Comparison of ENCODE assay signal across 9 cellular contexts in genomic region chr19:18089726-18090125, GRCh38. TPM values are rescaled to one million over a fixed set of nuclear protein-coding genes. Genes with fewer than 3 reads are reported as not detected.
DNase-seq lines count a peak whose midpoint lies in the region; ATAC-seq and TF ChIP-seq lines count a peak whose summit lies in the region.
"Had no signal": no experiment of that assay in that cellular context is flagged by ENCODE, and none has a peak within 500 bp of the region (broad histone marks: within the 10 kb centered on the region; RNA-seq: fewer than 3 reads in every experiment).

No MANE protein-coding gene starts in this region.

- no peaks in the 10 kb centered on the region for H3K27me3 ChIP-seq in H7 (ENCODE audit: control insufficient read depth, insufficient read depth, low read length)
- no peaks in the 10 kb centered on the region for H3K27me3 ChIP-seq in suprapubic skin

- CTCF ChIA-PET in activated CD8-positive, alpha-beta T cell treated with anti-CD3 and anti-CD28 coated beads for 36 hours (lab: Charles Lee), result interaction anchor here (0.6 to 2.2 kb wide), 3 partner anchors 8 to 144 kb away, joined by 3 to 7 read pairs (median 4); partner anchors contain the start of genes ARRDC2 and MAST3

- TF ChIP-seq POLR2A in erythroblast (IDR thresholded peaks at IDR 0.05; ENCODE audit: low read length) (no peak), suprapubic skin (IDR thresholded peaks at IDR 0.05) (no peak)

- TF ChIP-seq EP300 in suprapubic skin (IDR thresholded peaks at IDR 0.05), result no peak

- H3K27ac ChIP-seq in suprapubic skin, result no peak overlapping the region
- H3K27ac ChIP-seq: psoas muscle had no signal

- intact Hi-C loops in activated CD8-positive, alpha-beta T cell treated with anti-CD3 and anti-CD28 coated beads for 36 hours (cut with micrococcal nuclease), result no loop called here

- no peaks in the 10 kb centered on the region for H3K36me3 Mint-ChIP-seq in activated CD8-positive, alpha-beta T cell treated with anti-CD3 and anti-CD28 coated beads for 36 hours (ENCODE audit: low read depth)
- H3K36me3 Mint-ChIP-seq in stimulated activated naive B cell treated with anti-CD40 and anti-IgM and Interleukin-4, amounts not matched to agents 10 μg/mL and 1 μg/mL and 100 μg/mL, for 72 hours, result peaks cover 25 to 43% of the 10 kb centered on the region in 2 donors

- H3K4me1 Mint-ChIP-seq in activated CD8-positive, alpha-beta T cell treated with anti-CD3 and anti-CD28 coated beads for 36 hours (ENCODE audit: low read depth), result peaks cover 68% of the 10 kb centered on the region
- peaks cover 41 to 58% of the 10 kb centered on the region in 2 donors for H3K4me1 Mint-ChIP-seq in stimulated activated naive B cell treated with anti-CD40 and anti-IgM and Interleukin-4, amounts not matched to agents 10 μg/mL and 1 μg/mL and 100 μg/mL, for 72 hours

- WGBS in suprapubic skin, result 77% methylated on average over 5 of the region's 5 CpGs

- H3K27ac Mint-ChIP-seq in activated CD8-positive, alpha-beta T cell treated with anti-CD3 and anti-CD28 coated beads for 36 hours, result peak overlapping the region; percentile 94
- peak overlapping the region; percentile 96 for H3K27ac Mint-ChIP-seq in stimulated activated naive B cell treated with anti-CD40 and anti-IgM and Interleukin-4, amounts not matched to agents 10 μg/mL and 1 μg/mL and 100 μg/mL, for 72 hours

- H3K36me3 ChIP-seq in H7 (replicated peaks; ENCODE audit: control insufficient read depth, insufficient read depth, low read length), result no peaks in the 10 kb centered on the region
- no peaks in the 10 kb centered on the region for H3K36me3 ChIP-seq in suprapubic skin

- no peaks in the 10 kb centered on the region for H3K9me3 Mint-ChIP-seq in activated CD8-positive, alpha-beta T cell treated with anti-CD3 and anti-CD28 coated beads for 36 hours
- no peaks in the 10 kb centered on the region for H3K9me3 Mint-ChIP-seq in stimulated activated naive B cell treated with anti-CD40 and anti-IgM and Interleukin-4, amounts not matched to agents 10 μg/mL and 1 μg/mL and 100 μg/mL, for 72 hours

- no peak for TF ChIP-seq CTCF in activated CD8-positive, alpha-beta T cell treated with anti-CD3 and anti-CD28 coated beads for 36 hours (IDR thresholded peaks at IDR 0.05)
- TF ChIP-seq CTCF in suprapubic skin (IDR thresholded peaks at IDR 0.05), result no peak

- DNase-seq in H7 (peak; percentile 31), inferior parietal cortex (ENCODE audit: extremely low spot score) (peak; percentile 79), erythroblast (lab: John Stamatoyannopoulos, UW) (no peak), suprapubic skin (ENCODE audit: low spot score in 2 of 2) (no peak), SIG-M5 (lab: John Stamatoyannopoulos, UW) (no peak)
- peak; percentile 27 for DNase-seq in activated CD8-positive, alpha-beta T cell treated with anti-CD3 and anti-CD28 coated beads for 36 hours
- no peak for DNase-seq in stimulated activated naive B cell treated with anti-CD40 and anti-IgM and Interleukin-4, amounts not matched to agents 10 μg/mL and 1 μg/mL and 100 μg/mL, for 72 hours
- DNase-seq: NCI-H2081, psoas muscle had no signal

- H3K4me3 ChIP-seq in H7 (ENCODE audit: insufficient read depth, low read depth, low read length) (no peak overlapping the region), suprapubic skin (no peak overlapping the region)
- H3K4me3 ChIP-seq: psoas muscle had no signal

- ATAC-seq in activated CD8-positive, alpha-beta T cell treated with anti-CD3 and anti-CD28 coated beads for 36 hours, result no peak
- ATAC-seq in stimulated activated naive B cell treated with anti-CD40 and anti-IgM and Interleukin-4, amounts not matched to agents 10 μg/mL and 1 μg/mL and 100 μg/mL, for 72 hours (replicated peaks), result no peak
- ATAC-seq: psoas muscle had no signal

- no peaks in the 10 kb centered on the region for H3K27me3 Mint-ChIP-seq in activated CD8-positive, alpha-beta T cell treated with anti-CD3 and anti-CD28 coated beads for 36 hours
- H3K27me3 Mint-ChIP-seq in stimulated activated naive B cell treated with anti-CD40 and anti-IgM and Interleukin-4, amounts not matched to agents 10 μg/mL and 1 μg/mL and 100 μg/mL, for 72 hours, result no peaks in the 10 kb centered on the region

- peak overlapping the region; percentile 52 for H3K4me3 Mint-ChIP-seq in activated CD8-positive, alpha-beta T cell treated with anti-CD3 and anti-CD28 coated beads for 36 hours
- peak overlapping the region in 1 of 2 donors; percentile 39 for H3K4me3 Mint-ChIP-seq in stimulated activated naive B cell treated with anti-CD40 and anti-IgM and Interleukin-4, amounts not matched to agents 10 μg/mL and 1 μg/mL and 100 μg/mL, for 72 hours

- H3K4me1 ChIP-seq in suprapubic skin, result peaks cover 7% of the 10 kb centered on the region
- H3K4me1 ChIP-seq: psoas muscle had no signal

- POLR2A ChIA-PET in activated CD8-positive, alpha-beta T cell treated with anti-CD3 and anti-CD28 coated beads for 36 hours (lab: Charles Lee), result interaction anchor here (0.7 to 3.0 kb wide), 6 partner anchors 9 to 82 kb away, joined by 3 to 14 read pairs (median 4); partner anchors contain the start of genes ARRDC2 and MAST3

- no peaks in the 10 kb centered on the region for H3K9me3 ChIP-seq in suprapubic skin
- H3K9me3 ChIP-seq: psoas muscle had no signal

RNA-seq across cellular contexts. Expression of gene IL12RB1, which starts 3.0 kb away (rescaled TPM):
- not detected in 2 replicates for total RNA-seq in H7 (2014; rRNA removed; shearing (Covaris generic))
- total RNA-seq in activated CD8-positive, alpha-beta T cell treated with anti-CD3 and anti-CD28 coated beads for 36 hours, result 10 to 100 TPM; 25.6 to 27.2 TPM
- under 1 TPM in 2 of 4 donors, not detected in 2; 0.30 to 0.87 TPM for total RNA-seq in suprapubic skin

RNA-seq across cellular contexts. Expression of gene MAST3, which starts 7.9 kb away (rescaled TPM):
- 2.4 and 4.0 TPM in 2 replicates for total RNA-seq in H7 (2014; rRNA removed; shearing (Covaris generic))
- 10 to 100 TPM; 23.1 to 23.3 TPM for total RNA-seq in activated CD8-positive, alpha-beta T cell treated with anti-CD3 and anti-CD28 coated beads for 36 hours
- total RNA-seq in suprapubic skin, result 10 to 100 TPM; 13.4 to 29.7 (median 20.0) TPM

Comparison
In these comparisons a context has a peak if more than half of its experiments do, and no peak if none do; other contexts are left out.
1. DNase-seq: peak in H7 (single experiment), activated CD8-positive, alpha-beta T cell treated with anti-CD3 and anti-CD28 coated beads for 36 hours (single experiment) and inferior parietal cortex (single experiment); none in stimulated activated naive B cell treated with anti-CD40 and anti-IgM and Interleukin-4, amounts not matched to agents 10 μg/mL and 1 μg/mL and 100 μg/mL, for 72 hours (single experiment), erythroblast (0 of 2), suprapubic skin (0 of 2) and SIG-M5 (single experiment).
2. RNA of gene IL12RB1, which starts 3.0 kb away (total RNA-seq): 25.6 to 27.2 TPM in activated CD8-positive, alpha-beta T cell treated with anti-CD3 and anti-CD28 coated beads for 36 hours; 0.30 to 0.87 TPM in suprapubic skin and not detected in H7; every median in the first group is over 10 times any median in the second.